8 cellular contexts compared by ENCODE assay signal in the genomic region with DNA sequence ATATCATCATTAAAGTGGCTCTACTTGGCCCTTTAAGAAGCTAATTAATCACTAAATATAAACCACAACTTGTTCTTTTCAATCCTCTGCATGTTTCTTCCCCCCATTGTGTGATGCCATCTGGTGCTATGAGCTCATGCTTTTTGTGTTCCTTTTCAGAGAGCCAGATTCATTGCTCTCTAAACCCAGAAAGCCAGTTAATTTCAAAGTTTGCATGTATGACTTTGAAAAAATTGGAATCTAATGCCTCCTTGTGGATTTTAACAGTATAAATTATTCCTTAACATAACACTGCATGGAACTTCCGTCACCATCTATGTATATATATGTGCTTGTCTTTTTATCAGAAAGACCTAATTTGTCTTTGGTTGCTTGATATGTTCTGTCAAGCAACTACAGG. TPM values are rescaled to one million over a fixed set of nuclear protein-coding genes. Genes with fewer than 3 reads are reported as not detected.
A peak's percentile ranks its signal among the peaks of the same experiment; 100 is the strongest.
DNase-seq lines count a peak whose midpoint lies in the region; ATAC-seq, FAIRE-seq and TF ChIP-seq lines count a peak whose summit lies in the region.

No MANE protein-coding gene starts in this region.

- no peaks in the 10 kb centered on the region for H3K27me3 Mint-ChIP-seq in nephron (ENCODE audit: low read depth)

- peak; percentile 29 for TF ChIP-seq CTCF in C4-2B (conservative IDR thresholded peaks at IDR 0.05)
- peak; percentile 32 to 41 (median 35) for TF ChIP-seq CTCF in nephron (IDR thresholded peaks at IDR 0.05; ENCODE audit: unreplicated experiment in 3 of 3)

- FAIRE-seq in RCC 7860 (lab: Jason Lieb, UNC): no peak

- H3K36me3 Mint-ChIP-seq in nephron (ENCODE audit: low read depth): peaks cover 21% of the 10 kb centered on the region

- peak; percentile 96 for DNase-seq in NCI-H1694 treated with DMSO at 0.1 percent for 48 hours (lab: John Stamatoyannopoulos, UW)
- DNase-seq in dermis microvascular lymphatic vessel endothelial cell (ENCODE audit: low read depth in 2 of 2): peak; percentile 37 to 63
- no peak for DNase-seq in NOMO-1 treated with DMSO at 0.1 percent for 48 hours (lab: John Stamatoyannopoulos, UW; ENCODE audit: unreplicated experiment)
- no peak for DNase-seq in RCC 7860 (ENCODE audit: low spot score)

- ATAC-seq in HG03442 (IDR thresholded peaks at IDR 0.05; ENCODE audit: unreplicated experiment) (no peak), HG03354 (IDR thresholded peaks at IDR 0.05; ENCODE audit: poor library complexity, severe bottlenecking, unreplicated experiment) (no peak)

- H3K9me3 Mint-ChIP-seq in nephron: peaks cover 21% of the 10 kb centered on the region

- H3K27ac Mint-ChIP-seq in nephron: peak overlapping the region; percentile 34 to 62 (median 34)

- no peak overlapping the region for H3K27ac ChIP-seq in C4-2B

- H3K4me3 Mint-ChIP-seq in nephron: no peak overlapping the region

- H3K4me1 Mint-ChIP-seq in nephron: peaks cover 24% of the 10 kb centered on the region

RNA-seq across cellular contexts. Expression of gene TMEM178A, which starts 31.1 kb away (rescaled TPM):
- total RNA-seq in dermis microvascular lymphatic vessel endothelial cell: 0.25 TPM in 1 of 2 replicates, not detected in the other

Comparison
In these comparisons a context has a peak if more than half of its experiments do, and no peak if none do; other contexts are left out.
1. DNase-seq: peak in NCI-H1694 treated with DMSO at 0.1 percent for 48 hours (single experiment) and dermis microvascular lymphatic vessel endothelial cell (2 of 2); none in NOMO-1 treated with DMSO at 0.1 percent for 48 hours (single experiment) and RCC 7860 (single experiment).